26 cellular contexts compared by ENCODE assay signal in the genomic region with DNA sequence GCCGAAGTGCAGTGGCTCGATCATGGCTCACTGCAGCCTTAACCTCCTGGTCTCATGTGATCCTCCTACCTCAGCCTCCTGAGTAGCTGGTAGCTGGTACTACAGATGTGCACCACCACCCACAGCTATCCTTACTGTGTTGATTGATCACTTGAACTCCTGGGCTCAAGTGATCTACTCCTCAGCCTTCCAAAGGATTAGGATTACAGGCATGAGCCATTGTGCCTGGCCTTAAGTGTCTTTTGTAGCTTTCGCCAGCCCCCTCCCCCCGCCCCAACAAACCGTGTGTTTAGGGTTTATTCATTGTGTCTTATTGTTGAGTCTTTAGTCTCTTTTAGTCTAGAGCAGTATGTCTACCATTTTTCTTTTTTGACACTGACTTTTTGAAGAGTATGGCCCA.
"Had no signal": no experiment of that assay in that cellular context is flagged by ENCODE, and none has a peak within 500 bp of the region (broad histone marks: within the 10 kb centered on the region; RNA-seq: fewer than 3 reads in every experiment).

No MANE protein-coding gene starts in this region.

- H3K4me3 Mint-ChIP-seq: activated B cell treated with CpG ODN at 0.5 μM for 24 hours; activated CD8-positive, alpha-beta T cell treated with anti-CD3 and anti-CD28 coated beads for 36 hours; activated T-cell treated with anti-CD3 and anti-CD28 coated beads, Interleukin-2, amount 50 U/mL, for 4 hours; activated T-helper 17 cell treated with anti-CD3 and anti-CD28 coated beads, Interleukin-2, amount 50 U/mL, for 72 hours; natural killer cell; stimulated activated effector memory CD8-positive, alpha-beta T cell treated with anti-CD3 and anti-CD28 coated beads, Interleukin-12 subunit alpha, Interleukin-12 subunit beta, amount 100 ng/mL, for 72 hours; stimulated activated naive CD8-positive, alpha-beta T cell treated with anti-CD3 and anti-CD28 coated beads, Interleukin-15, Interleukin-2, amounts not matched to agents 100 ng/mL and 50 ng/mL, for 24 hours had no signal

- ATAC-seq: activated CD8-positive, alpha-beta T cell treated with anti-CD3 and anti-CD28 coated beads for 36 hours; activated T-cell treated with anti-CD3 and anti-CD28 coated beads, Interleukin-2, amount 50 U/mL, for 4 hours; activated T-helper 17 cell treated with anti-CD3 and anti-CD28 coated beads, Interleukin-2, amount 50 U/mL, for 72 hours; heart right ventricle; left lung; lower lobe of right lung; natural killer cell; right cardiac atrium; stimulated activated effector memory CD8-positive, alpha-beta T cell treated with anti-CD3 and anti-CD28 coated beads, Interleukin-12 subunit alpha, Interleukin-12 subunit beta, amount 100 ng/mL, for 72 hours had no signal

- H3K27ac ChIP-seq: brain microvascular endothelial cell, esophagus muscularis mucosa, heart right ventricle, lower lobe of right lung, upper lobe of left lung had no signal

- H3K27me3 Mint-ChIP-seq: activated B cell treated with CpG ODN at 0.5 μM for 24 hours; activated CD8-positive, alpha-beta T cell treated with anti-CD3 and anti-CD28 coated beads for 36 hours; activated T-helper 17 cell treated with anti-CD3 and anti-CD28 coated beads, Interleukin-2, amount 50 U/mL, for 72 hours; stimulated activated naive CD8-positive, alpha-beta T cell treated with anti-CD3 and anti-CD28 coated beads, Interleukin-15, Interleukin-2, amounts not matched to agents 100 ng/mL and 50 ng/mL, for 24 hours had no signal

- H3K4me3 ChIP-seq: esophagus muscularis mucosa, heart right ventricle, left lung, lower lobe of right lung, upper lobe of left lung had no signal

- H3K27me3 ChIP-seq: brain microvascular endothelial cell, esophagus muscularis mucosa, heart right ventricle, left lung, upper lobe of left lung had no signal

- H3K27ac Mint-ChIP-seq: activated B cell treated with CpG ODN at 0.5 μM for 24 hours; activated CD8-positive, alpha-beta T cell treated with anti-CD3 and anti-CD28 coated beads for 36 hours; activated T-helper 17 cell treated with anti-CD3 and anti-CD28 coated beads, Interleukin-2, amount 50 U/mL, for 72 hours; natural killer cell; stimulated activated effector memory CD8-positive, alpha-beta T cell treated with anti-CD3 and anti-CD28 coated beads, Interleukin-12 subunit alpha, Interleukin-12 subunit beta, amount 100 ng/mL, for 72 hours; stimulated activated naive CD8-positive, alpha-beta T cell treated with anti-CD3 and anti-CD28 coated beads, Interleukin-15, Interleukin-2, amounts not matched to agents 100 ng/mL and 50 ng/mL, for 24 hours had no signal

- DNase-seq: activated B cell treated with CpG ODN at 0.5 μM for 24 hours; activated CD4-positive, alpha-beta T cell treated with anti-CD3 and anti-CD28 coated beads, Interleukin-2, amount 50 U/mL, for 1 hour; activated CD8-positive, alpha-beta T cell treated with anti-CD3 and anti-CD28 coated beads for 36 hours; activated gamma-delta T cell treated with Interleukin-2 at 50 U/mL for 16 hours; activated naive CD4-positive, alpha-beta T cell treated with anti-CD3 and anti-CD28 coated beads, Interleukin-2, amount 50 U/mL, for 16 hours; activated T-cell treated with anti-CD3 and anti-CD28 coated beads, Interleukin-2, amount 50 U/mL, for 4 hours; amniotic stem cell; brain microvascular endothelial cell; caudate nucleus; foreskin melanocyte; heart right ventricle; kidney glomerular epithelial cell; left lung; lower lobe of right lung; mesenchymal stem cell; natural killer cell; right cardiac atrium; stimulated activated CD4-positive, alpha-beta T cell treated with anti-CD3 and anti-CD28 coated beads, Interleukin-4, amount 100 ng/mL, for 1 hour; substantia nigra; T-helper 2 cell; upper lobe of left lung had no signal

- FAIRE-seq: astrocyte had no signal
